In the genomic region with DNA sequence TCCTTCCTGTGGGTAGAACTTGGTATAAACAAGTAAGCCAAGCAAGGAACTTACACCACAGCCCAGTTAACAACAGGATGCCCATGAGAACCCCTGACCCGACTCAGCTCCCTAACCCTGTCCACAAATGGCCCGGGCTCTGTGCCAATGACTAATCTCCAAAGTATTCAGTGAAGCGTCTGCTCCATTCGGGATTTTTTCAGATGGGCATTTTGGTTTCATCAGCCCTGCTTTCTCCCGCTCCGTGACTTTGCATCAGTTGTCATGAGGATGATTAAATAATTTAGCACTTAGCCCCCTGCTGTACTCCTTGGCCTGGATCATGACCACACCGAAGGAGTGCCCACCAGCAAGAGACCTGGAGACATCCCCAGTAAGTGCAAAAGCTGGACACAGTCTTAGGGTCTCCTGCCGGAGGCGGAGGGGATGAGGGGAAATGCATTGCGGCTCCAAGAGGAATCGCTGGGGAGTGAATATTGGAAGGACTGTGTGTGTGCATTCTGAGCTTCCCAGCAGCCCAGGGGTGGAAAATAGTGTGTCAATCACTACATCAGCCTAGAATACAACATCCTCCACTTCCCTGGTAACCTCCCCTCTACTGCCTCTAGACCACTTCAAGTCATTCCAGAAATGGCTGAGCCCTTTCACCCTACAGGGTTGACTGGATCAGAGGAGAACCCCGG, we compare ENCODE assay signal across 1 cellular context.
TF ChIP-seq lines count a peak whose summit lies in the region.

No MANE protein-coding gene starts in this region.

TF ChIP-seq in GM23338, 12 proteins besides CTCF, POLR2A, EP300 and RAD21 (continued from another document):
- TF ChIP-seq, protein P1, sequence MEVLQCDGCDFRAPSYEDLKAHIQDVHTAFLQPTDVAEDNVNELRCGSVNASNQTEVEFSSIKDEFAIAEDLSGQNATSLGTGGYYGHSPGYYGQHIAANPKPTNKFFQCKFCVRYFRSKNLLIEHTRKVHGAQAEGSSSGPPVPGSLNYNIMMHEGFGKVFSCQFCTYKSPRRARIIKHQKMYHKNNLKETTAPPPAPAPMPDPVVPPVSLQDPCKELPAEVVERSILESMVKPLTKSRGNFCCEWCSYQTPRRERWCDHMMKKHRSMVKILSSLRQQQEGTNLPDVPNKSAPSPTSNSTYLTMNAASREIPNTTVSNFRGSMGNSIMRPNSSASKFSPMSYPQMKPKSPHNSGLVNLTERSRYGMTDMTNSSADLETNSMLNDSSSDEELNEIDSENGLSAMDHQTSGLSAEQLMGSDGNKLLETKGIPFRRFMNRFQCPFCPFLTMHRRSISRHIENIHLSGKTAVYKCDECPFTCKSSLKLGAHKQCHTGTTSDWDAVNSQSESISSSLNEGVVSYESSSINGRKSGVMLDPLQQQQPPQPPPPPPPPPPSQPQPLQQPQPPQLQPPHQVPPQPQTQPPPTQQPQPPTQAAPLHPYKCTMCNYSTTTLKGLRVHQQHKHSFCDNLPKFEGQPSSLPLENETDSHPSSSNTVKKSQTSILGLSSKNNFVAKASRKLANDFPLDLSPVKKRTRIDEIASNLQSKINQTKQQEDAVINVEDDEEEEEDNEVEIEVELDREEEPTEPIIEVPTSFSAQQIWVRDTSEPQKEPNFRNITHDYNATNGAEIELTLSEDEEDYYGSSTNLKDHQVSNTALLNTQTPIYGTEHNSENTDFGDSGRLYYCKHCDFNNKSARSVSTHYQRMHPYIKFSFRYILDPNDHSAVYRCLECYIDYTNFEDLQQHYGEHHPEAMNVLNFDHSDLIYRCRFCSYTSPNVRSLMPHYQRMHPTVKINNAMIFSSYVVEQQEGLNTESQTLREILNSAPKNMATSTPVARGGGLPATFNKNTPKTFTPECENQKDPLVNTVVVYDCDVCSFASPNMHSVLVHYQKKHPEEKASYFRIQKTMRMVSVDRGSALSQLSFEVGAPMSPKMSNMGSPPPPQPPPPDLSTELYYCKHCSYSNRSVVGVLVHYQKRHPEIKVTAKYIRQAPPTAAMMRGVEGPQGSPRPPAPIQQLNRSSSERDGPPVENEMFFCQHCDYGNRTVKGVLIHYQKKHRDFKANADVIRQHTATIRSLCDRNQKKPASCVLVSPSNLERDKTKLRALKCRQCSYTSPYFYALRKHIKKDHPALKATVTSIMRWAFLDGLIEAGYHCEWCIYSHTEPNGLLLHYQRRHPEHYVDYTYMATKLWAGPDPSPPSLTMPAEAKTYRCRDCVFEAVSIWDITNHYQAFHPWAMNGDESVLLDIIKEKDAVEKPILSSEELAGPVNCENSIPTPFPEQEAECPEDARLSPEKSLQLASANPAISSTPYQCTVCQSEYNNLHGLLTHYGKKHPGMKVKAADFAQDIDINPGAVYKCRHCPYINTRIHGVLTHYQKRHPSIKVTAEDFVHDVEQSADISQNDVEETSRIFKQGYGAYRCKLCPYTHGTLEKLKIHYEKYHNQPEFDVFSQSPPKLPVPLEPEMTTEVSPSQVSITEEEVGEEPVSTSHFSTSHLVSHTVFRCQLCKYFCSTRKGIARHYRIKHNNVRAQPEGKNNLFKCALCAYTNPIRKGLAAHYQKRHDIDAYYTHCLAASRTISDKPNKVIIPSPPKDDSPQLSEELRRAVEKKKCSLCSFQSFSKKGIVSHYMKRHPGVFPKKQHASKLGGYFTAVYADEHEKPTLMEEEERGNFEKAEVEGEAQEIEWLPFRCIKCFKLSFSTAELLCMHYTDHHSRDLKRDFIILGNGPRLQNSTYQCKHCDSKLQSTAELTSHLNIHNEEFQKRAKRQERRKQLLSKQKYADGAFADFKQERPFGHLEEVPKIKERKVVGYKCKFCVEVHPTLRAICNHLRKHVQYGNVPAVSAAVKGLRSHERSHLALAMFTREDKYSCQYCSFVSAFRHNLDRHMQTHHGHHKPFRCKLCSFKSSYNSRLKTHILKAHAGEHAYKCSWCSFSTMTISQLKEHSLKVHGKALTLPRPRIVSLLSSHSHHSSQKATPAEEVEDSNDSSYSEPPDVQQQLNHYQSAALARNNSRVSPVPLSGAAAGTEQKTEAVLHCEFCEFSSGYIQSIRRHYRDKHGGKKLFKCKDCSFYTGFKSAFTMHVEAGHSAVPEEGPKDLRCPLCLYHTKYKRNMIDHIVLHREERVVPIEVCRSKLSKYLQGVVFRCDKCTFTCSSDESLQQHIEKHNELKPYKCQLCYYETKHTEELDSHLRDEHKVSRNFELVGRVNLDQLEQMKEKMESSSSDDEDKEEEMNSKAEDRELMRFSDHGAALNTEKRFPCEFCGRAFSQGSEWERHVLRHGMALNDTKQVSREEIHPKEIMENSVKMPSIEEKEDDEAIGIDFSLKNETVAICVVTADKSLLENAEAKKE (CRISPR knock-in tag; IDR thresholded peaks at IDR 0.05), result no peak
- TF ChIP-seq EZH2 (IDR thresholded peaks at IDR 0.05; ENCODE audit: low read depth, unreplicated experiment) (no peak), ZNF331 (CRISPR knock-in tag; IDR thresholded peaks at IDR 0.05; ENCODE audit: low read depth) (no peak)
